ENCODE assay signal across 8 cellular contexts in genomic region chr3:132343018-132343612, GRCh38. TPM values are rescaled to one million over a fixed set of nuclear protein-coding genes. Genes with fewer than 3 reads are reported as not detected.
DNase-seq lines count a peak whose midpoint lies in the region; ATAC-seq and TF ChIP-seq lines count a peak whose summit lies in the region.

No MANE protein-coding gene starts in this region.

- peaks cover 0 to 9% (median 0%) of the 10 kb centered on the region in 12 donors for H3K4me1 ChIP-seq in heart left ventricle
- H3K4me1 ChIP-seq in psoas muscle, result peaks cover 8% of the 10 kb centered on the region

- H3K4me3 ChIP-seq in heart left ventricle (peak overlapping the region in 2 of 12 donors; percentile 9 to 28), psoas muscle (no peak overlapping the region)

- peaks cover 0 to 6% (median 0%) of the 10 kb centered on the region in 9 donors for H3K36me3 ChIP-seq in heart left ventricle
- no peaks in the 10 kb centered on the region for H3K36me3 ChIP-seq in psoas muscle (ENCODE audit: insufficient read depth in 1 of 2, low read depth in 1 of 2)

- H3K36me3 Mint-ChIP-seq in activated CD8-positive, alpha-beta memory T cell treated with anti-CD3 and anti-CD28 coated beads, Interleukin-2, amount 10 ng/mL, durations not matched to agents 7 days and 5 days, result no peaks in the 10 kb centered on the region
- H3K36me3 Mint-ChIP-seq in activated CD8-positive, alpha-beta T cell treated with anti-CD3 and anti-CD28 coated beads for 36 hours (ENCODE audit: low read depth), result no peaks in the 10 kb centered on the region

- no peak overlapping the region for H3K27ac Mint-ChIP-seq in activated CD8-positive, alpha-beta memory T cell treated with anti-CD3 and anti-CD28 coated beads, Interleukin-2, amount 10 ng/mL, durations not matched to agents 7 days and 5 days
- H3K27ac Mint-ChIP-seq in activated CD8-positive, alpha-beta T cell treated with anti-CD3 and anti-CD28 coated beads for 36 hours, result no peak overlapping the region

- POLR2A ChIA-PET in activated CD8-positive, alpha-beta T cell treated with anti-CD3 and anti-CD28 coated beads for 36 hours (lab: Charles Lee), result no interaction called here

- intact Hi-C loops in activated CD8-positive, alpha-beta T cell treated with anti-CD3 and anti-CD28 coated beads for 36 hours (cut with micrococcal nuclease), result loop anchor here (2.0 kb wide), 1 partner anchor 90 kb away; no protein-coding TSS in a partner anchor
- intact Hi-C loops in heart left ventricle (cut with DNase I) (loop anchor here in 9 of 10 donors (1.0 to 10.0 kb wide), 6 partner anchors 86 to 298 kb away; no protein-coding TSS in a partner anchor), psoas muscle (cut with DNase I) (loop anchor here (2.0 to 10.0 kb wide), 3 partner anchors 88 to 308 kb away; partner anchors contain the start of gene CPNE4 (in 2 of the 2))

- H3K27me3 ChIP-seq in heart left ventricle (no peaks in the 10 kb centered on the region), psoas muscle (ENCODE audit: insufficient read depth in 3 of 3, low read length in 2 of 3) (no peaks in the 10 kb centered on the region)

- H3K27ac ChIP-seq in heart left ventricle, result no peak overlapping the region
- H3K27ac ChIP-seq in psoas muscle, result no peak overlapping the region

- CTCF ChIA-PET in activated CD8-positive, alpha-beta memory T cell treated with anti-CD3 and anti-CD28 coated beads, Interleukin-2, amount 10 ng/mL, durations not matched to agents 7 days and 5 days (lab: Charles Lee), result interaction anchor here (1.2 to 3.0 kb wide), 6 partner anchors 8 to 91 kb away, joined by 3 to 11 read pairs (median 5); no protein-coding TSS in a partner anchor
- CTCF ChIA-PET in activated CD8-positive, alpha-beta T cell treated with anti-CD3 and anti-CD28 coated beads for 36 hours (lab: Charles Lee), result interaction anchor here (0.5 to 6.5 kb wide), 26 partner anchors 9 to 548 kb away, joined by 3 to 51 read pairs (median 5); no protein-coding TSS in a partner anchor

- H3K4me1 Mint-ChIP-seq in activated CD8-positive, alpha-beta memory T cell treated with anti-CD3 and anti-CD28 coated beads, Interleukin-2, amount 10 ng/mL, durations not matched to agents 7 days and 5 days, result peaks cover 6% of the 10 kb centered on the region
- H3K4me1 Mint-ChIP-seq in activated CD8-positive, alpha-beta T cell treated with anti-CD3 and anti-CD28 coated beads for 36 hours (ENCODE audit: low read depth), result peaks cover 4% of the 10 kb centered on the region

- WGBS in heart left ventricle, 4 donors, result 1 to 8% (median 2%) methylated on average over 6 of the region's 6 CpGs
- 3 to 6% (median 4%) methylated on average over 6 of the region's 6 CpGs for WGBS in psoas muscle, 3 donors

- DNase-seq in activated CD8-positive, alpha-beta memory T cell treated with anti-CD3 and anti-CD28 coated beads, Interleukin-2, amount 10 ng/mL, durations not matched to agents 7 days and 5 days, result no peak
- DNase-seq in activated CD8-positive, alpha-beta memory T cell treated with anti-CD3 and anti-CD28 coated beads for 24 hours, result no peak
- peak; percentile 21 for DNase-seq in NCI-H345 treated with DMSO at 0.1 percent for 48 hours (lab: John Stamatoyannopoulos, UW; ENCODE audit: unreplicated experiment)
- peak; percentile 43 for DNase-seq in activated CD8-positive, alpha-beta T cell treated with anti-CD3 and anti-CD28 coated beads for 36 hours
- peak in 2 of 5 donors; percentile 23 to 28 for DNase-seq in heart left ventricle
- DNase-seq in psoas muscle, result no peak

- ATAC-seq in activated CD8-positive, alpha-beta memory T cell treated with anti-CD3 and anti-CD28 coated beads, Interleukin-2, amount 10 ng/mL, durations not matched to agents 7 days and 5 days, result peak; percentile 65
- ATAC-seq in HG03175 (IDR thresholded peaks at IDR 0.05; ENCODE audit: unreplicated experiment) (peak; percentile 52), heart left ventricle (peak in 3 of 4 donors; percentile 66 to 70 (median 67)), psoas muscle (peak in 2 of 4 donors; percentile 59 to 71), HG02623 (IDR thresholded peaks at IDR 0.05; ENCODE audit: unreplicated experiment) (no peak)
- ATAC-seq in activated CD8-positive, alpha-beta T cell treated with anti-CD3 and anti-CD28 coated beads for 36 hours, result peak; percentile 65

- no peak overlapping the region for H3K4me3 Mint-ChIP-seq in activated CD8-positive, alpha-beta memory T cell treated with anti-CD3 and anti-CD28 coated beads, Interleukin-2, amount 10 ng/mL, durations not matched to agents 7 days and 5 days
- H3K4me3 Mint-ChIP-seq in activated CD8-positive, alpha-beta T cell treated with anti-CD3 and anti-CD28 coated beads for 36 hours, result no peak overlapping the region

- H3K9me3 ChIP-seq in heart left ventricle (no peaks in the 10 kb centered on the region), psoas muscle (no peaks in the 10 kb centered on the region)

- peaks cover 26% of the 10 kb centered on the region for H3K27me3 Mint-ChIP-seq in activated CD8-positive, alpha-beta memory T cell treated with anti-CD3 and anti-CD28 coated beads, Interleukin-2, amount 10 ng/mL, durations not matched to agents 7 days and 5 days
- peaks cover 1% of the 10 kb centered on the region for H3K27me3 Mint-ChIP-seq in activated CD8-positive, alpha-beta T cell treated with anti-CD3 and anti-CD28 coated beads for 36 hours

- H3K9me3 Mint-ChIP-seq in activated CD8-positive, alpha-beta memory T cell treated with anti-CD3 and anti-CD28 coated beads, Interleukin-2, amount 10 ng/mL, durations not matched to agents 7 days and 5 days (ENCODE audit: low read depth), result no peaks in the 10 kb centered on the region
- no peaks in the 10 kb centered on the region for H3K9me3 Mint-ChIP-seq in activated CD8-positive, alpha-beta T cell treated with anti-CD3 and anti-CD28 coated beads for 36 hours

- no peak for TF ChIP-seq POLR2A in heart left ventricle (IDR thresholded peaks at IDR 0.05)

- TF ChIP-seq CTCF in activated CD8-positive, alpha-beta T cell treated with anti-CD3 and anti-CD28 coated beads for 36 hours (IDR thresholded peaks at IDR 0.05), result peak; percentile 72
- TF ChIP-seq CTCF in heart left ventricle (IDR thresholded peaks at IDR 0.05) (peak; percentile 56 to 80 (median 72)), psoas muscle (IDR thresholded peaks at IDR 0.05) (peak; percentile 72)

RNA-seq across cellular contexts. Expression of gene ACP3, which starts 25.9 kb away (rescaled TPM):
- total RNA-seq in activated CD8-positive, alpha-beta memory T cell treated with anti-CD3 and anti-CD28 coated beads, Interleukin-2, amount 10 ng/mL, durations not matched to agents 7 days and 5 days, result not detected
- not detected for total RNA-seq in activated CD8-positive, alpha-beta T cell treated with anti-CD3 and anti-CD28 coated beads for 36 hours
- total RNA-seq in heart left ventricle, result 1 to 10 TPM in 4 of 9 donors, under 1 TPM in 4, not detected in 1; 0.21 to 6.2 (median 1.0) TPM
- under 1 TPM; 0.08 to 0.25 TPM for polyA plus RNA-seq in heart left ventricle
- total RNA-seq in psoas muscle, result under 1 TPM in 3 of 4 donors, not detected in 1; 0.11 to 0.86 (median 0.30) TPM
- under 1 TPM; 0.04 to 0.07 (median 0.05) TPM for polyA plus RNA-seq in psoas muscle

Comparison
In these comparisons a context has a peak if more than half of its experiments do, and no peak if none do; other contexts are left out.
1. DNase-seq: peak in NCI-H345 treated with DMSO at 0.1 percent for 48 hours (single experiment) and activated CD8-positive, alpha-beta T cell treated with anti-CD3 and anti-CD28 coated beads for 36 hours (single experiment); none in activated CD8-positive, alpha-beta memory T cell treated with anti-CD3 and anti-CD28 coated beads, Interleukin-2, amount 10 ng/mL, durations not matched to agents 7 days and 5 days (single experiment), activated CD8-positive, alpha-beta memory T cell treated with anti-CD3 and anti-CD28 coated beads for 24 hours (single experiment) and psoas muscle (0 of 2).
2. Peak in every context shown above with its lines, with median percentiles within 50 percentile points of each other: CTCF ChIP-seq.